In genomic region chr4:2125023-2125422, GRCh38 we compare ENCODE assay signal across 33 cellular contexts.
"Had no signal": no experiment of that assay in that cellular context is flagged by ENCODE, and none has a peak within 500 bp of the region (broad histone marks: within the 10 kb centered on the region; RNA-seq: fewer than 3 reads in every experiment).

No MANE protein-coding gene starts in this region.

- H3K9me3 ChIP-seq: ascending aorta, Peyer's patch had no signal

- H3K27me3 Mint-ChIP-seq: activated T-cell treated with anti-CD3 and anti-CD28 coated beads, Interleukin-2, amount 50 U/mL, for 24 hours had no signal

- H3K27ac ChIP-seq: ascending aorta, KMS-11, Peyer's patch, WERI-Rb-1 had no signal

- H3K4me1 Mint-ChIP-seq: activated naive CD4-positive, alpha-beta T cell treated with anti-CD3 and anti-CD28 coated beads, Interleukin-2, amount 50 U/mL, for 24 hours had no signal

- H3K4me3 ChIP-seq: ascending aorta, Peyer's patch had no signal

- DNase-seq: activated CD4-positive, alpha-beta T cell treated with anti-CD3 and anti-CD28 coated beads for 1 hour; activated CD4-positive, alpha-beta T cell treated with anti-CD3 and anti-CD28 coated beads for 48 hours; activated CD4-positive, alpha-beta T cell treated with anti-CD3 and anti-CD28 coated beads, Interleukin-2, amount 50 U/mL, for 48 hours; activated CD4-positive, CD25-positive, alpha-beta regulatory T cell; activated CD8-positive, alpha-beta T cell treated with anti-CD3 and anti-CD28 coated beads, Interleukin-2, amount 10 ng/mL, durations not matched to agents 7 days and 5 days; activated gamma-delta T cell; activated naive CD4-positive, alpha-beta T cell treated with Interleukin-2 at 50 U/mL for 16 hours; activated naive CD8-positive, alpha-beta T cell treated with anti-CD3 and anti-CD28 coated beads, Interleukin-2, amount 10 ng/mL, durations not matched to agents 7 days and 5 days; activated T-cell treated with anti-CD3 and anti-CD28 coated beads, Interleukin-2, amount 50 U/mL, for 24 hours; amygdala; caudate nucleus; cerebellar nuclear complex; NCI-H1092 treated with DMSO at 0.1 percent for 48 hours; NCI-H1417; NCI-H146; NCI-H187; NCI-H2029 treated with DMSO at 0.1 percent for 48 hours; NCI-H2107; NCI-H226; NCI-H446 treated with DMSO at 0.1 percent for 48 hours; NCI-H526; NCI-H748 treated with DMSO at 0.1 percent for 48 hours; NK-92 treated with Interleukin-12 subunit alpha and Interleukin-12 subunit beta, amount 100 ng/mL, for 24 hours; PC-3; Peyer's patch; RPMI8226; T1000; WERI-Rb-1 had no signal

- H3K4me3 Mint-ChIP-seq: activated CD8-positive, alpha-beta T cell treated with anti-CD3 and anti-CD28 coated beads, Interleukin-2, amount 10 ng/mL, durations not matched to agents 7 days and 5 days; activated naive CD4-positive, alpha-beta T cell treated with anti-CD3 and anti-CD28 coated beads, Interleukin-2, amount 50 U/mL, for 24 hours; activated naive CD8-positive, alpha-beta T cell treated with anti-CD3 and anti-CD28 coated beads, Interleukin-2, amount 10 ng/mL, durations not matched to agents 7 days and 5 days; activated T-cell treated with anti-CD3 and anti-CD28 coated beads, Interleukin-2, amount 50 U/mL, for 24 hours had no signal

- H3K9me3 Mint-ChIP-seq: activated naive CD4-positive, alpha-beta T cell treated with anti-CD3 and anti-CD28 coated beads, Interleukin-2, amount 50 U/mL, for 24 hours; activated naive CD8-positive, alpha-beta T cell treated with anti-CD3 and anti-CD28 coated beads, Interleukin-2, amount 10 ng/mL, durations not matched to agents 7 days and 5 days; activated T-cell treated with anti-CD3 and anti-CD28 coated beads, Interleukin-2, amount 50 U/mL, for 24 hours; activated T-helper 2 cell treated with anti-CD3 and anti-CD28 coated beads, Interferon-gamma antibody, Interleukin-2, Interleukin-4, amounts not matched to agents 10 μg/mL and 5 μg/mL and 100 μg/mL, durations not matched to agents 14 hours and 24 hours and 36 hours had no signal

- H3K27ac Mint-ChIP-seq: activated CD8-positive, alpha-beta T cell treated with anti-CD3 and anti-CD28 coated beads, Interleukin-2, amount 10 ng/mL, durations not matched to agents 7 days and 5 days; activated naive CD4-positive, alpha-beta T cell treated with anti-CD3 and anti-CD28 coated beads, Interleukin-2, amount 50 U/mL, for 24 hours; activated naive CD8-positive, alpha-beta T cell treated with anti-CD3 and anti-CD28 coated beads, Interleukin-2, amount 10 ng/mL, durations not matched to agents 7 days and 5 days; activated T-cell treated with anti-CD3 and anti-CD28 coated beads, Interleukin-2, amount 50 U/mL, for 24 hours; activated T-helper 2 cell treated with anti-CD3 and anti-CD28 coated beads, Interferon-gamma antibody, Interleukin-2, Interleukin-4, amounts not matched to agents 10 μg/mL and 5 μg/mL and 100 μg/mL, durations not matched to agents 14 hours and 24 hours and 36 hours had no signal

- ATAC-seq: activated CD8-positive, alpha-beta T cell treated with anti-CD3 and anti-CD28 coated beads, Interleukin-2, amount 10 ng/mL, durations not matched to agents 7 days and 5 days; PC-3; Right ventricle myocardium inferior had no signal

- H3K36me3 ChIP-seq: ascending aorta, Peyer's patch, WERI-Rb-1 had no signal

- H3K4me1 ChIP-seq: ascending aorta, Peyer's patch had no signal

- H3K27me3 ChIP-seq: ascending aorta, Peyer's patch had no signal
